11 cellular contexts compared by ENCODE assay signal in genomic region chr5:64210866-64211265, GRCh38. TPM values are rescaled to one million over a fixed set of nuclear protein-coding genes. Genes with fewer than 3 reads are reported as not detected.
DNase-seq lines count a peak whose midpoint lies in the region; ATAC-seq and TF ChIP-seq lines count a peak whose summit lies in the region.
"Had no signal": no experiment of that assay in that cellular context is flagged by ENCODE, and none has a peak within 500 bp of the region (broad histone marks: within the 10 kb centered on the region; RNA-seq: fewer than 3 reads in every experiment).

No MANE protein-coding gene starts in this region.

- H3K36me3 Mint-ChIP-seq in stimulated activated effector memory CD8-positive, alpha-beta T cell treated with anti-CD3 and anti-CD28 coated beads, Interleukin-12 subunit alpha, Interleukin-12 subunit beta, amount 100 ng/mL, for 72 hours: no peaks in the 10 kb centered on the region

- no peaks in the 10 kb centered on the region for H3K4me1 ChIP-seq in ascending aorta
- peaks cover 3 to 41% of the 10 kb centered on the region in 2 donors for H3K4me1 ChIP-seq in thoracic aorta (ENCODE audit: control insufficient read depth in 1 of 2, low read depth in 2 of 2)

- no peak for DNase-seq in Right ventricle myocardium superior
- DNase-seq in cardiac septum (ENCODE audit: low spot score): no peak
- peak in 1 of 2 donors; percentile 78 for DNase-seq in ascending aorta (ENCODE audit: low spot score in 2 of 2)
- peak; percentile 88 for DNase-seq in glomerular visceral epithelial cell (ENCODE audit: extremely low spot score)
- peak; percentile 23 for DNase-seq in thoracic aorta (ENCODE audit: low spot score)
- DNase-seq in activated CD4-positive, alpha-beta T cell treated with anti-CD3 and anti-CD28 coated beads, Interleukin-2, amount 50 U/mL, for 4 hours: no peak
- no peak for DNase-seq in stimulated activated effector memory CD8-positive, alpha-beta T cell treated with anti-CD3 and anti-CD28 coated beads, Interleukin-12 subunit alpha, Interleukin-12 subunit beta, amount 100 ng/mL, for 72 hours (ENCODE audit: low spot score in 2 of 2)
- no peak for DNase-seq in germinal center (ENCODE audit: low spot score)
- DNase-seq: activated T-cell treated with anti-CD3 and anti-CD28 coated beads, Interleukin-2, amount 50 U/mL, for 48 hours; effector memory CD4-positive, alpha-beta T cell; NCI-H82 had no signal

- H3K36me3 ChIP-seq in ascending aorta (peaks cover 0 to 13% of the 10 kb centered on the region in 2 donors), thoracic aorta (peaks cover 10% of the 10 kb centered on the region)

- TF ChIP-seq CTCF in ascending aorta (IDR thresholded peaks at IDR 0.05) (no peak), thoracic aorta (IDR thresholded peaks at IDR 0.05) (no peak)

- no peak overlapping the region for H3K4me3 ChIP-seq in ascending aorta
- no peak overlapping the region for H3K4me3 ChIP-seq in thoracic aorta

- intact Hi-C loops in Right ventricle myocardium superior (cut with DNase I): no loop called here
- intact Hi-C loops in cardiac septum (cut with DNase I): no loop called here
- intact Hi-C loops in ascending aorta (cut with DNase I): no loop called here

- H3K27me3 ChIP-seq in ascending aorta: no peaks in the 10 kb centered on the region
- H3K27me3 ChIP-seq in thoracic aorta (replicated peaks; ENCODE audit: insufficient read depth): no peaks in the 10 kb centered on the region

- no peak overlapping the region for H3K4me3 Mint-ChIP-seq in stimulated activated effector memory CD8-positive, alpha-beta T cell treated with anti-CD3 and anti-CD28 coated beads, Interleukin-12 subunit alpha, Interleukin-12 subunit beta, amount 100 ng/mL, for 72 hours

- H3K9me3 ChIP-seq in ascending aorta (no peaks in the 10 kb centered on the region), thoracic aorta (no peaks in the 10 kb centered on the region)

- peak overlapping the region; percentile 45 to 64 for H3K27ac ChIP-seq in ascending aorta
- H3K27ac ChIP-seq in thoracic aorta: peak overlapping the region; percentile 42 to 48

- H3K4me1 Mint-ChIP-seq in stimulated activated effector memory CD8-positive, alpha-beta T cell treated with anti-CD3 and anti-CD28 coated beads, Interleukin-12 subunit alpha, Interleukin-12 subunit beta, amount 100 ng/mL, for 72 hours: no peaks in the 10 kb centered on the region

- ATAC-seq in Right ventricle myocardium superior (ENCODE audit: poor library complexity) (peak; percentile 45), thoracic aorta (ENCODE audit: insufficient number of reproducible peaks, low FRiP score, low read depth) (peak; percentile 96)
- no peak for ATAC-seq in stimulated activated effector memory CD8-positive, alpha-beta T cell treated with anti-CD3 and anti-CD28 coated beads, Interleukin-12 subunit alpha, Interleukin-12 subunit beta, amount 100 ng/mL, for 72 hours

- H3K27ac Mint-ChIP-seq in stimulated activated effector memory CD8-positive, alpha-beta T cell treated with anti-CD3 and anti-CD28 coated beads, Interleukin-12 subunit alpha, Interleukin-12 subunit beta, amount 100 ng/mL, for 72 hours: no peak overlapping the region

- H3K9me3 Mint-ChIP-seq in stimulated activated effector memory CD8-positive, alpha-beta T cell treated with anti-CD3 and anti-CD28 coated beads, Interleukin-12 subunit alpha, Interleukin-12 subunit beta, amount 100 ng/mL, for 72 hours: no peaks in the 10 kb centered on the region

RNA-seq across cellular contexts. Expression of gene RNF180, which starts 45.2 kb away (rescaled TPM):
- total RNA-seq in Right ventricle myocardium superior (12.4 TPM), cardiac septum (13.7 TPM), ascending aorta (7.9 TPM), thoracic aorta (10 to 100 TPM; 46.6 to 51.1 TPM)

Comparison
In these comparisons a context has a peak if more than half of its experiments do, and no peak if none do; other contexts are left out.
1. DNase-seq: peak in glomerular visceral epithelial cell (single experiment) and thoracic aorta (single experiment); none in Right ventricle myocardium superior (single experiment), cardiac septum (single experiment), activated CD4-positive, alpha-beta T cell treated with anti-CD3 and anti-CD28 coated beads, Interleukin-2, amount 50 U/mL, for 4 hours (0 of 2), stimulated activated effector memory CD8-positive, alpha-beta T cell treated with anti-CD3 and anti-CD28 coated beads, Interleukin-12 subunit alpha, Interleukin-12 subunit beta, amount 100 ng/mL, for 72 hours (0 of 2) and germinal center (single experiment).